10 cellular contexts compared by ENCODE assay signal in the genomic region with DNA sequence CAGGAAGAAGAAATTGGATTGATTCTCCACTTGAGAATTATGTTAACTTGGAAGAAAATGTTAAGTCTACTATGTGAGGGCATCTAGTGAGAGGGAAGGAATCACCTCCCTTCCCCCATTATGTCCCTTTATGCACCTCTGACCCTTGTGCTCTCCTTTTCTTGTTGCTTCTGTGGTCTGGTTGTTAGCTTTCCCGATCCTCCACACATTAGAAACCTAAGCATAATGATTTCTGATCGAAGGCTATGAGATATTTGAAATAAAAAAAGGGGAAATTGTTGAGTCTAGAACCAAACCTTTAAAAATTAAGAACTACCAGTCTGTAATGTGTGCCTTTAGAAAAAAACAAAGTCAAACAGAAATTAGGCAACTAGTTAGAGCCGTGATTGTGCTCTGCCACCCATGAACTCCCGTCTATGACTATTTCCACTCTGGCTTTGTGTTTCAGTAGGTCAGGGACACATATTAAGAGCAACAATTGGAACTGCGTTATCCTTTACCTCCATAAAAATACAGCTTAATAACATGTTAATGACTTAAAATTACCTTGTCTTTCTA. TPM values are rescaled to one million over a fixed set of nuclear protein-coding genes. Genes with fewer than 3 reads are reported as not detected.
DNase-seq lines count a peak whose midpoint lies in the region; ATAC-seq and TF ChIP-seq lines count a peak whose summit lies in the region.
"Had no signal": no experiment of that assay in that cellular context is flagged by ENCODE, and none has a peak within 500 bp of the region (broad histone marks: within the 10 kb centered on the region; RNA-seq: fewer than 3 reads in every experiment).

No MANE protein-coding gene starts in this region.

- peak overlapping the region; percentile 94 for H3K4me2 ChIP-seq in skeletal muscle satellite cell (ENCODE audit: low read length)

- POLR2A ChIA-PET in WTC11 (lab: Charles Lee), result interaction anchor here (0.8 to 1.2 kb wide), 2 partner anchors 10 kb away, joined by 3 read pairs; no protein-coding TSS in a partner anchor

- no peaks in the 10 kb centered on the region for H3K36me3 Mint-ChIP-seq in WTC11
- no peaks in the 10 kb centered on the region for H3K36me3 Mint-ChIP-seq in activated CD4-positive, alpha-beta T cell treated with anti-CD3 and anti-CD28 coated beads, Interleukin-2, amount 10 ng/mL, durations not matched to agents 24 days and 14 days (ENCODE audit: low read depth)

- H3K4me1 ChIP-seq in iPS-15b (ENCODE audit: control insufficient read depth, insufficient read depth, low read length) (peaks cover 21% of the 10 kb centered on the region), skeletal muscle satellite cell (ENCODE audit: control insufficient read depth, insufficient read depth, low read length) (peaks cover 27% of the 10 kb centered on the region)

- H3K36me3 ChIP-seq in iPS-15b (ENCODE audit: control insufficient read depth, insufficient read depth, low read length) (no peaks in the 10 kb centered on the region), skeletal muscle satellite cell (ENCODE audit: insufficient read depth, low read length) (no peaks in the 10 kb centered on the region)

- H3K9ac ChIP-seq in iPS-15b (ENCODE audit: low read depth, low read length) (no peak overlapping the region), skeletal muscle satellite cell (ENCODE audit: low read depth, low read length) (peak overlapping the region; percentile 87)

- H3K4me3 ChIP-seq in HFF-Myc (replicated peaks; ENCODE audit: low read depth, low read length), result peak overlapping the region; percentile 76
- H3K4me3 ChIP-seq in iPS-15b (ENCODE audit: low read depth, low read length), result peak overlapping the region; percentile 85
- peak overlapping the region; percentile 83 for H3K4me3 ChIP-seq in skeletal muscle satellite cell (ENCODE audit: low read length)

- H3K27me3 ChIP-seq in iPS-15b (ENCODE audit: control insufficient read depth, insufficient read depth, low read length) (peaks cover 20% of the 10 kb centered on the region), skeletal muscle satellite cell (ENCODE audit: control insufficient read depth, insufficient read depth, low read length) (no peaks in the 10 kb centered on the region)

- TF ChIP-seq CTCF in HFF-Myc (IDR thresholded peaks at IDR 0.05; ENCODE audit: low read depth, low read length, missing control alignments) (no peak), WTC11 (IDR thresholded peaks at IDR 0.05) (no peak)

- CTCF ChIA-PET in WTC11 (lab: Charles Lee), result interaction anchor here (1.0 kb wide), 1 partner anchor 8 kb away, joined by 3 read pairs; no protein-coding TSS in a partner anchor

- peak overlapping the region; percentile 97 for H3K27ac Mint-ChIP-seq in WTC11
- no peak overlapping the region for H3K27ac Mint-ChIP-seq in activated CD4-positive, alpha-beta T cell treated with anti-CD3 and anti-CD28 coated beads, Interleukin-2, amount 10 ng/mL, durations not matched to agents 24 days and 14 days
- H3K27ac Mint-ChIP-seq: activated CD8-positive, alpha-beta T cell treated with anti-CD3 and anti-CD28 coated beads for 36 hours had no signal

- no peaks in the 10 kb centered on the region for H3K9me3 ChIP-seq in iPS-15b (ENCODE audit: control insufficient read depth, insufficient read depth, low read length)
- H3K9me3 ChIP-seq in skeletal muscle satellite cell (replicated peaks; ENCODE audit: low read length), result no peaks in the 10 kb centered on the region

- no peaks in the 10 kb centered on the region for H3K27me3 Mint-ChIP-seq in WTC11 (ENCODE audit: low read depth)
- H3K27me3 Mint-ChIP-seq in activated CD4-positive, alpha-beta T cell treated with anti-CD3 and anti-CD28 coated beads, Interleukin-2, amount 10 ng/mL, durations not matched to agents 24 days and 14 days, result peaks cover 42% of the 10 kb centered on the region

- peak overlapping the region; percentile 96 for H3K4me3 Mint-ChIP-seq in WTC11
- H3K4me3 Mint-ChIP-seq in activated CD4-positive, alpha-beta T cell treated with anti-CD3 and anti-CD28 coated beads, Interleukin-2, amount 10 ng/mL, durations not matched to agents 24 days and 14 days, result no peak overlapping the region
- H3K4me3 Mint-ChIP-seq: activated CD8-positive, alpha-beta T cell treated with anti-CD3 and anti-CD28 coated beads for 36 hours had no signal

- DNase-seq in HFF-Myc (ENCODE audit: extremely low read depth, low read depth) (no peak), WTC11 (ENCODE audit: low spot score) (no peak), RKO (ENCODE audit: low spot score) (no peak), NOMO-1 treated with dmso at 0.1 percent for 144 hours (lab: John Stamatoyannopoulos, UW; ENCODE audit: unreplicated experiment) (no peak), UCSD-AML1 (lab: John Stamatoyannopoulos, UW; ENCODE audit: unreplicated experiment) (no peak)
- no peak for DNase-seq in activated CD4-positive, alpha-beta T cell treated with anti-CD3 and anti-CD28 coated beads, Interleukin-2, amount 10 ng/mL, durations not matched to agents 24 days and 14 days
- DNase-seq: activated CD8-positive, alpha-beta T cell treated with anti-CD3 and anti-CD28 coated beads for 36 hours; cortex of kidney had no signal

- peaks cover 75% of the 10 kb centered on the region for H3K4me1 Mint-ChIP-seq in WTC11
- H3K4me1 Mint-ChIP-seq in activated CD4-positive, alpha-beta T cell treated with anti-CD3 and anti-CD28 coated beads, Interleukin-2, amount 10 ng/mL, durations not matched to agents 24 days and 14 days, result no peaks in the 10 kb centered on the region

- ATAC-seq in WTC11, result no peak
- ATAC-seq: activated CD8-positive, alpha-beta T cell treated with anti-CD3 and anti-CD28 coated beads for 36 hours had no signal

- intact Hi-C loops in activated CD4-positive, alpha-beta T cell treated with anti-CD3 and anti-CD28 coated beads, Interleukin-2, amount 10 ng/mL, durations not matched to agents 24 days and 14 days (cut with micrococcal nuclease), result loop anchor here (10.0 kb wide), 1 partner anchor 1479 kb away; no protein-coding TSS in a partner anchor

- no peaks in the 10 kb centered on the region for H3K9me3 Mint-ChIP-seq in WTC11
- H3K9me3 Mint-ChIP-seq in activated CD4-positive, alpha-beta T cell treated with anti-CD3 and anti-CD28 coated beads, Interleukin-2, amount 10 ng/mL, durations not matched to agents 24 days and 14 days, result peaks cover 5% of the 10 kb centered on the region
- H3K9me3 Mint-ChIP-seq: activated CD8-positive, alpha-beta T cell treated with anti-CD3 and anti-CD28 coated beads for 36 hours had no signal

TF ChIP-seq in WTC11, 78 proteins besides CTCF, POLR2A, EP300 and RAD21:
- TF ChIP-seq ATF1 (CRISPR knock-in tag; IDR thresholded peaks at IDR 0.05) (no peak), NFE2L1 (CRISPR knock-in tag; IDR thresholded peaks at IDR 0.05) (no peak)
- TF ChIP-seq, protein P1, sequence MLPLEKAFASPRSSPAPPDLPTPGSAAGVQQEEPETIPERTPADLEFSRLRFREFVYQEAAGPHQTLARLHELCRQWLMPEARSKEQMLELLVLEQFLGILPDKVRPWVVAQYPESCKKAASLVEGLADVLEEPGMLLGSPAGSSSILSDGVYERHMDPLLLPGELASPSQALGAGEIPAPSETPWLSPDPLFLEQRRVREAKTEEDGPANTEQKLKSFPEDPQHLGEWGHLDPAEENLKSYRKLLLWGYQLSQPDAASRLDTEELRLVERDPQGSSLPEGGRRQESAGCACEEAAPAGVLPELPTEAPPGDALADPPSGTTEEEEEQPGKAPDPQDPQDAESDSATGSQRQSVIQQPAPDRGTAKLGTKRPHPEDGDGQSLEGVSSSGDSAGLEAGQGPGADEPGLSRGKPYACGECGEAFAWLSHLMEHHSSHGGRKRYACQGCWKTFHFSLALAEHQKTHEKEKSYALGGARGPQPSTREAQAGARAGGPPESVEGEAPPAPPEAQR (CRISPR knock-in tag; IDR thresholded peaks at IDR 0.05), result no peak

RNA-seq across cellular contexts. Expression of gene GPC6, which starts 0.5 kb away (rescaled TPM):
- 19.5 to 24.3 TPM (median 24.2 TPM) in 3 replicates for total RNA-seq in WTC11 (2021)
- 31.4 and 33.4 TPM in 2 replicates for total RNA-seq in skeletal muscle satellite cell (2012; rRNA removed)
- not detected in 2 replicates for total RNA-seq in activated CD4-positive, alpha-beta T cell treated with anti-CD3 and anti-CD28 coated beads, Interleukin-2, amount 10 ng/mL, durations not matched to agents 24 days and 14 days
- total RNA-seq: activated CD8-positive, alpha-beta T cell treated with anti-CD3 and anti-CD28 coated beads for 36 hours had no signal

Comparison
In these comparisons a context has a peak if more than half of its experiments do, and no peak if none do; other contexts are left out.
1. RNA of gene GPC6, which starts 0.5 kb away (total RNA-seq): 19.5 to 24.3 TPM in WTC11; not detected in activated CD4-positive, alpha-beta T cell treated with anti-CD3 and anti-CD28 coated beads, Interleukin-2, amount 10 ng/mL, durations not matched to agents 24 days and 14 days; every median in the first group is over 10 times any median in the second.
2. Peak in every context shown above with its lines, with median percentiles within 50 percentile points of each other: H3K4me3 ChIP-seq.